In genomic region chr5:170630711-170631141, GRCh38 we compare ENCODE assay signal across 19 cellular contexts.
DNase-seq lines count a peak whose midpoint lies in the region; TF ChIP-seq lines count a peak whose summit lies in the region.
"Had no signal": no experiment of that assay in that cellular context is flagged by ENCODE, and none has a peak within 500 bp of the region (broad histone marks: within the 10 kb centered on the region; RNA-seq: fewer than 3 reads in every experiment).

No MANE protein-coding gene starts in this region.

- H3K4me2 ChIP-seq in GM23248 (ENCODE audit: unreplicated experiment) = no peak overlapping the region
- H3K4me2 ChIP-seq: SK-N-SH had no signal

- DNase-seq in GM23248 (peak; percentile 15), NCI-H69 (lab: John Stamatoyannopoulos, UW) (peak; percentile 44), fibroblast of mammary gland (ENCODE audit: low read depth) (peak; percentile 18), occipital lobe (lab: John Stamatoyannopoulos, UW) (peak; percentile 8), retina (no peak), COLO829 (ENCODE audit: low spot score) (no peak)
- DNase-seq in NK-92 treated with Interleukin-12 subunit alpha and Interleukin-12 subunit beta, amount 100 ng/mL, for 24 hours (lab: John Stamatoyannopoulos, UW) = no peak
- DNase-seq: activated CD4-positive, alpha-beta memory T cell treated with anti-CD3 and anti-CD28 coated beads for 36 hours; activated T-cell treated with anti-CD3 and anti-CD28 coated beads, Interleukin-2, amount 50 U/mL, for 1 hour; amniotic stem cell; NCI-H1436 treated with DMSO at 0.1 percent for 48 hours; NCI-H774; SK-N-SH; small intestine; stimulated activated CD4-positive, alpha-beta T cell treated with anti-CD3 and anti-CD28 coated beads, Interleukin-4, amount 100 ng/mL, for 1 hour; stimulated activated naive CD8-positive, alpha-beta T cell treated with anti-CD3 and anti-CD28 coated beads, Interleukin-15, amount 100 ng/mL, for 72 hours; transverse colon had no signal

- no peak overlapping the region for H2AFZ ChIP-seq in GM23248

- H3K9me3 ChIP-seq in GM23248 (ENCODE audit: low read depth) = no peaks in the 10 kb centered on the region
- H3K9me3 ChIP-seq: Peyer's patch, SK-N-SH, transverse colon had no signal

- no peaks in the 10 kb centered on the region for H4K20me1 ChIP-seq in GM23248 (ENCODE audit: insufficient read depth)

- TF ChIP-seq CTCF in fibroblast of mammary gland (conservative IDR thresholded peaks at IDR 0.05; ENCODE audit: control insufficient read depth, insufficient read depth, low read depth, low read length) = no peak

- peaks cover 13% of the 10 kb centered on the region; the same call in 1 of the 2 replicates for H3K4me1 ChIP-seq in GM23248 (ENCODE audit: insufficient read depth)

- no peak overlapping the region for H3K9ac ChIP-seq in GM23248
- H3K9ac ChIP-seq: SK-N-SH had no signal

- H3F3A ChIP-seq in GM23248 (ENCODE audit: insufficient read depth) = no peaks in the 10 kb centered on the region

- H3K79me2 ChIP-seq in GM23248 (ENCODE audit: insufficient read depth) = no peaks in the 10 kb centered on the region

- in situ Hi-C loops in GM23248 (cut with MboI) = no loop called here

- no peaks in the 10 kb centered on the region for H3K9me2 ChIP-seq in GM23248 (ENCODE audit: insufficient read depth)
- H3K9me2 ChIP-seq: SK-N-SH had no signal

- H3K27ac ChIP-seq in GM23248 = no peak overlapping the region
- H3K27ac ChIP-seq: cardiac muscle cell, Peyer's patch had no signal

- WGBS in GM23248 (ENCODE audit: low coverage in 1 of 2, low lambda C conversion rate in 2 of 2, missing lambda C conversion rate in 2 of 2), 2 experiments = 31 to 40% methylated on average over 3 of the region's 3 CpGs

- peaks cover 26% of the 10 kb centered on the region for H3K27me3 ChIP-seq in GM23248 (replicated peaks; ENCODE audit: insufficient read depth)
- H3K27me3 ChIP-seq: cardiac muscle cell, Peyer's patch, transverse colon had no signal

- no peak overlapping the region for H3K4me3 ChIP-seq in GM23248
- H3K4me3 ChIP-seq in fibroblast of mammary gland (ENCODE audit: control insufficient read depth, low read depth, low read length) = no peak overlapping the region
- H3K4me3 ChIP-seq: cardiac muscle cell, Peyer's patch, transverse colon had no signal

- no peaks in the 10 kb centered on the region for H3K36me3 ChIP-seq in GM23248 (ENCODE audit: low read depth)
- H3K36me3 ChIP-seq: cardiac muscle cell, Peyer's patch, transverse colon had no signal

Comparison
In these comparisons a context has a peak if more than half of its experiments do, and no peak if none do; other contexts are left out.
1. DNase-seq: peak in GM23248 (single experiment), NCI-H69 (single experiment), fibroblast of mammary gland (single experiment) and occipital lobe (single experiment); none in retina (single experiment), COLO829 (single experiment) and NK-92 treated with Interleukin-12 subunit alpha and Interleukin-12 subunit beta, amount 100 ng/mL, for 24 hours (single experiment).